22 cellular contexts compared by ENCODE assay signal in genomic region chr7:128908750-128909385, GRCh38. TPM values are rescaled to one million over a fixed set of nuclear protein-coding genes. Genes with fewer than 3 reads are reported as not detected.
DNase-seq lines count a peak whose midpoint lies in the region; ATAC-seq and TF ChIP-seq lines count a peak whose summit lies in the region.
"Had no signal": no experiment of that assay in that cellular context is flagged by ENCODE, and none has a peak within 500 bp of the region (broad histone marks: within the 10 kb centered on the region; RNA-seq: fewer than 3 reads in every experiment).

No MANE protein-coding gene starts in this region.

- TF ChIP-seq RAD21 in IMR-90 (IDR thresholded peaks at IDR 0.05; ENCODE audit: low read length), result no peak

- no peak overlapping the region for H3K56ac ChIP-seq in IMR-90 (ENCODE audit: extremely low read depth, insufficient read depth, low read length)

- H3K27ac Mint-ChIP-seq in GM23338, result no peak overlapping the region
- H3K27ac Mint-ChIP-seq: IgD-negative memory B cell; naive thymus-derived CD4-positive, alpha-beta T cell; T-helper 1 cell treated with Interleukin-12 subunit alpha and Interleukin-12 subunit beta and Interleukin-4 antibody, amounts not matched to agents 30 μg/mL and 1 μg/mL, for 36 hours had no signal

- ATAC-seq in GM23338, result no peak
- no peak for ATAC-seq in IMR-90 (ENCODE audit: low read depth)
- no peak for ATAC-seq in GM21619 (IDR thresholded peaks at IDR 0.05; ENCODE audit: unreplicated experiment)
- ATAC-seq: HCT116; naive thymus-derived CD4-positive, alpha-beta T cell had no signal

- no peak for DNase-seq in GM23338 (ENCODE audit: low spot score)
- no peak for DNase-seq in IMR-90
- no peak for DNase-seq in hepatocyte (ENCODE audit: low spot score)
- DNase-seq in osteoblast (ENCODE audit: insufficient read length, low spot score, missing footprints), result peak; percentile 54
- no peak for DNase-seq in activated CD8-positive, alpha-beta memory T cell treated with anti-CD3 and anti-CD28 coated beads for 24 hours
- no peak for DNase-seq in Karpas-422
- DNase-seq in GM10266 (ENCODE audit: extremely low spot score), result no peak
- DNase-seq: activated CD4-positive, alpha-beta T cell treated with anti-CD3 and anti-CD28 coated beads, Interleukin-2, amount 50 U/mL, for 4 hours; activated gamma-delta T cell; adrenal gland; cortex of kidney; DMS79; heart right ventricle; mammary epithelial cell; naive thymus-derived CD4-positive, alpha-beta T cell; SHP77 treated with DMSO at 0.1 percent for 48 hours; trophoblast cell had no signal

- H3K4me3 Mint-ChIP-seq in GM23338, result peak overlapping the region; percentile 38; the same call in 1 of the 3 replicates
- H3K4me3 Mint-ChIP-seq: naive thymus-derived CD4-positive, alpha-beta T cell; T-helper 1 cell treated with Interleukin-12 subunit alpha and Interleukin-12 subunit beta and Interleukin-4 antibody, amounts not matched to agents 30 μg/mL and 1 μg/mL, for 36 hours had no signal

- H3K18ac ChIP-seq in IMR-90 (ENCODE audit: low read depth, low read length), result no peak overlapping the region

- no peaks in the 10 kb centered on the region for H3K9me3 Mint-ChIP-seq in GM23338
- H3K9me3 Mint-ChIP-seq: IgD-negative memory B cell; naive thymus-derived CD4-positive, alpha-beta T cell; T-helper 1 cell treated with Interleukin-12 subunit alpha and Interleukin-12 subunit beta and Interleukin-4 antibody, amounts not matched to agents 30 μg/mL and 1 μg/mL, for 36 hours had no signal

- no peaks in the 10 kb centered on the region for H3K9me1 ChIP-seq in IMR-90 (ENCODE audit: insufficient read depth, low read length)

- no peaks in the 10 kb centered on the region; the same call in 2 of the 3 replicates for H3K36me3 Mint-ChIP-seq in GM23338 (ENCODE audit: low read depth)
- H3K36me3 Mint-ChIP-seq: IgD-negative memory B cell; naive thymus-derived CD4-positive, alpha-beta T cell had no signal

- TF ChIP-seq POLR2A in IMR-90 (IDR thresholded peaks at IDR 0.05; ENCODE audit: low read depth, low read length), result no peak

- H3K27me3 ChIP-seq in GM23338 (ENCODE audit: insufficient read depth) (peaks cover 55% of the 10 kb centered on the region), IMR-90 (ENCODE audit: control insufficient read depth, insufficient read depth, low read length) (peaks cover 59% of the 10 kb centered on the region), hepatocyte (peaks cover 26% of the 10 kb centered on the region), osteoblast (ENCODE audit: insufficient read depth, low read length) (peaks cover 58% of the 10 kb centered on the region), Karpas-422 (ENCODE audit: low read length) (no peaks in the 10 kb centered on the region)

- H4K8ac ChIP-seq in IMR-90 (ENCODE audit: low read depth in 2 of 2, low read length in 2 of 2), result no peak overlapping the region

- H3K4me1 ChIP-seq in GM23338 (ENCODE audit: insufficient read depth) (peaks cover 19% of the 10 kb centered on the region), IMR-90 (ENCODE audit: control insufficient read depth, insufficient read depth, low read length) (no peaks in the 10 kb centered on the region), hepatocyte (ENCODE audit: insufficient read depth) (peaks cover 9% of the 10 kb centered on the region), osteoblast (ENCODE audit: insufficient read depth, low read length) (no peaks in the 10 kb centered on the region), Karpas-422 (ENCODE audit: low read length) (no peaks in the 10 kb centered on the region)
- H3K4me1 ChIP-seq: adrenal gland had no signal

- no peak overlapping the region for H2BK120ac ChIP-seq in IMR-90 (ENCODE audit: low read depth, low read length)

- intact Hi-C loops in IMR-90 (cut with micrococcal nuclease), result no loop called here

- no peaks in the 10 kb centered on the region for H3K9me2 ChIP-seq in GM23338 (ENCODE audit: insufficient read depth)
- H3K9me2 ChIP-seq in hepatocyte (replicated peaks; ENCODE audit: insufficient read depth), result no peaks in the 10 kb centered on the region
- no peaks in the 10 kb centered on the region for H3K9me2 ChIP-seq in Karpas-422 (replicated peaks; ENCODE audit: insufficient read depth, low read length)

- no peaks in the 10 kb centered on the region for H3K79me1 ChIP-seq in IMR-90 (ENCODE audit: low read depth in 1 of 2, low read length in 2 of 2)

- H2BK20ac ChIP-seq in IMR-90 (ENCODE audit: low read depth, low read length), result no peak overlapping the region

- H3K4me2 ChIP-seq in GM23338 (peak overlapping the region; percentile 93), IMR-90 (ENCODE audit: low read depth, low read length) (no peak overlapping the region), hepatocyte (peak overlapping the region; percentile 91), osteoblast (ENCODE audit: insufficient read depth, low read length) (no peak overlapping the region), Karpas-422 (ENCODE audit: low read depth, low read length, poor library complexity, severe bottlenecking) (no peak overlapping the region)

- dilution Hi-C loops in IMR-90 (cut with HindIII; ENCODE audit: low sequenced_read_pairs, unreplicated experiment), result no loop called here

- CTCF ChIA-PET in IMR-90 (lab: Yijun Ruan, JAX), result interaction anchor here (1.9 kb wide), 1 partner anchor 183 kb away, joined by 6 read pairs; no protein-coding TSS in a partner anchor

- H2AK5ac ChIP-seq in IMR-90 (ENCODE audit: low read depth, low read length), result no peak overlapping the region

- H3F3A ChIP-seq in GM23338 (replicated peaks; ENCODE audit: low read depth), result peaks cover 4% of the 10 kb centered on the region

- H3K9me3 ChIP-seq in IMR-90 (ENCODE audit: control insufficient read depth, insufficient read depth, low read length), result no peaks in the 10 kb centered on the region
- H3K9me3 ChIP-seq in hepatocyte (ENCODE audit: low read depth), result no peaks in the 10 kb centered on the region
- no peaks in the 10 kb centered on the region for H3K9me3 ChIP-seq in osteoblast (ENCODE audit: low read depth, low read length)
- no peaks in the 10 kb centered on the region for H3K9me3 ChIP-seq in Karpas-422 (ENCODE audit: low read length)
- H3K9me3 ChIP-seq: adrenal gland, heart right ventricle had no signal

- H4K20me1 ChIP-seq in GM23338 (replicated peaks; ENCODE audit: insufficient read depth) (no peaks in the 10 kb centered on the region), IMR-90 (ENCODE audit: insufficient read depth, low read length) (no peaks in the 10 kb centered on the region), hepatocyte (ENCODE audit: insufficient read depth, poor library complexity, severe bottlenecking) (no peaks in the 10 kb centered on the region), osteoblast (ENCODE audit: insufficient read depth, low read length) (no peaks in the 10 kb centered on the region), Karpas-422 (ENCODE audit: insufficient read depth, low read depth, low read length) (no peaks in the 10 kb centered on the region)

- H2BK15ac ChIP-seq in IMR-90 (ENCODE audit: low read depth, low read length), result no peak overlapping the region

- no peak overlapping the region for H2BK5ac ChIP-seq in IMR-90 (ENCODE audit: low read depth, low read length, poor library complexity, severe bottlenecking)

- TF ChIP-seq CTCF in GM23338 (conservative IDR thresholded peaks at IDR 0.05; ENCODE audit: low read depth in 2 of 2), result no peak
- TF ChIP-seq CTCF in IMR-90 (conservative IDR thresholded peaks at IDR 0.05; ENCODE audit: low read depth, low read length), result no peak
- no peak for TF ChIP-seq CTCF in hepatocyte (IDR thresholded peaks at IDR 0.05; ENCODE audit: poor library complexity)
- TF ChIP-seq CTCF in osteoblast (IDR thresholded peaks at IDR 0.05; ENCODE audit: extremely low read depth, low read depth, low read length), result no peak
- no peak for TF ChIP-seq CTCF in GM10266 (IDR thresholded peaks at IDR 0.05; ENCODE audit: control insufficient read depth, insufficient read depth, low read depth, missing control alignments)

- H2AK9ac ChIP-seq in IMR-90 (replicated peaks; ENCODE audit: low read depth, low read length, poor library complexity), result peak overlapping the region; percentile 55

- H3K27ac ChIP-seq in GM23338 (ENCODE audit: low read depth), result no peak overlapping the region
- H3K27ac ChIP-seq in IMR-90 (ENCODE audit: insufficient read depth, low read length), result no peak overlapping the region
- no peak overlapping the region for H3K27ac ChIP-seq in hepatocyte
- H3K27ac ChIP-seq in osteoblast (ENCODE audit: low read depth, low read length), result no peak overlapping the region
- no peak overlapping the region for H3K27ac ChIP-seq in Karpas-422 (ENCODE audit: low read length)
- H3K27ac ChIP-seq: adrenal gland, heart right ventricle had no signal

- H4K5ac ChIP-seq in IMR-90 (ENCODE audit: low read depth, low read length), result no peak overlapping the region

- H4K91ac ChIP-seq in IMR-90 (ENCODE audit: insufficient read depth, low read depth, low read length), result no peak overlapping the region

- POLR2A ChIA-PET in IMR-90 (lab: Charles Lee; ENCODE audit: unreplicated experiment), result no interaction called here

- H3K4ac ChIP-seq in IMR-90 (ENCODE audit: low read depth, low read length), result no peak overlapping the region

- H3K79me2 ChIP-seq in GM23338 (replicated peaks; ENCODE audit: insufficient read depth) (no peaks in the 10 kb centered on the region), hepatocyte (no peaks in the 10 kb centered on the region), osteoblast (ENCODE audit: insufficient read depth, low read length) (no peaks in the 10 kb centered on the region), Karpas-422 (ENCODE audit: low read length) (no peaks in the 10 kb centered on the region)

- WGBS in IMR-90 (ENCODE audit: extremely low coverage in 2 of 2, insufficient read length in 1 of 2), 2 experiments, result no CpG with 5 or more reads among the region's 6 CpGs
- 91% methylated on average over 6 of the region's 6 CpGs for WGBS in hepatocyte (ENCODE audit: low lambda C conversion rate, missing lambda C conversion rate)

- no peak overlapping the region for H3K14ac ChIP-seq in IMR-90 (replicated peaks; ENCODE audit: low read depth, low read length)

- in situ Hi-C loops in IMR-90 (cut with MboI; ENCODE audit: low sequenced_read_pairs), result no loop called here

- H3K4me3 ChIP-seq in GM23338 (no peak overlapping the region; the same call in 1 of the 2 replicates), IMR-90 (ENCODE audit: insufficient read depth, low read depth, low read length) (no peak overlapping the region), hepatocyte (no peak overlapping the region), osteoblast (ENCODE audit: insufficient read depth, low read length) (no peak overlapping the region), Karpas-422 (ENCODE audit: low read length) (no peak overlapping the region)

- no peaks in the 10 kb centered on the region for H3K36me3 ChIP-seq in GM23338 (ENCODE audit: insufficient read depth)
- H3K36me3 ChIP-seq in IMR-90 (ENCODE audit: control insufficient read depth, insufficient read depth, low read length), result no peaks in the 10 kb centered on the region
- no peaks in the 10 kb centered on the region for H3K36me3 ChIP-seq in hepatocyte (replicated peaks; ENCODE audit: insufficient read depth, low read depth)
- no peaks in the 10 kb centered on the region for H3K36me3 ChIP-seq in osteoblast (ENCODE audit: insufficient read depth, low read length)
- H3K36me3 ChIP-seq in Karpas-422 (ENCODE audit: insufficient read depth, low read length), result no peaks in the 10 kb centered on the region
- H3K36me3 ChIP-seq: adrenal gland, heart right ventricle had no signal

- H3K9ac ChIP-seq in IMR-90 (ENCODE audit: low read depth, low read length), result no peak overlapping the region
- no peak overlapping the region for H3K9ac ChIP-seq in Karpas-422 (ENCODE audit: low read length)

- no TSS peak for BruUV-seq in IMR-90 (replicated peaks; lab: Mats Ljungman, UMichigan)

- peaks cover 39% of the 10 kb centered on the region for H3K27me3 Mint-ChIP-seq in GM23338 (ENCODE audit: insufficient read depth, low read depth, poor library complexity)

- H3K4me1 Mint-ChIP-seq in GM23338, result peaks cover 25% of the 10 kb centered on the region

- H3K23ac ChIP-seq in IMR-90 (ENCODE audit: low read depth, low read length), result peak overlapping the region; percentile 49; the same call in 1 of the 2 replicates

- H2AFZ ChIP-seq in GM23338, result no peak overlapping the region; the same call in 1 of the 2 replicates
- peak overlapping the region; percentile 81 for H2AFZ ChIP-seq in IMR-90 (replicated peaks; ENCODE audit: low read length, poor library complexity)
- no peak overlapping the region for H2AFZ ChIP-seq in hepatocyte
- H2AFZ ChIP-seq in osteoblast (ENCODE audit: low read length), result no peak overlapping the region
- no peak overlapping the region for H2AFZ ChIP-seq in Karpas-422 (ENCODE audit: low read length)

RNA-seq across cellular contexts. Expression of gene KCP, which starts 1.6 kb away (rescaled TPM):
- 0.76 and 1.3 TPM in 2 replicates for total RNA-seq in GM23338 (2014; rRNA removed; shearing (Covaris generic))
- polyA plus RNA-seq in GM23338 (2016; fragmentation: Nextera tagmentation; extraction: Ambion mirVana) (0.99 and 1.1 TPM in 2 replicates), IMR-90 (2012; rRNA removed) (0.03 and 0.07 TPM in 2 replicates), hepatocyte (2.4 and 3.3 TPM in 2 replicates)
- total RNA-seq in IMR-90 (2012; rRNA removed) (not detected in 2 replicates), hepatocyte (0.20 and 0.40 TPM in 2 replicates), osteoblast (0.88 and 1.1 TPM in 2 replicates)
- polyA plus RNA-seq in IMR-90 (2012; cell fraction: cytosol; rRNA removed), result 0.03 TPM in 1 of 2 replicates, not detected in the other
- 0.17 and 0.33 TPM in 2 replicates for polyA plus RNA-seq in IMR-90 (2012; cell fraction: nucleus; rRNA removed; ENCODE audit: low replicate concordance)
- total RNA-seq in Karpas-422 (2014; rRNA removed; shearing (Covaris generic); ENCODE audit: low replicate concordance), result 1.6 and 11.7 TPM in 2 replicates
- total RNA-seq: pulmonary artery endothelial cell had no signal
- polyA plus RNA-seq: naive thymus-derived CD4-positive, alpha-beta T cell had no signal

RNA-seq across cellular contexts. Expression of gene IRF5, which starts 28.9 kb away (rescaled TPM):
- 1.1 and 3.7 TPM in 2 replicates for total RNA-seq in GM23338 (2014; rRNA removed; shearing (Covaris generic))
- polyA plus RNA-seq in GM23338 (2016; fragmentation: Nextera tagmentation; extraction: Ambion mirVana) (0.37 and 1.9 TPM in 2 replicates), IMR-90 (2012; rRNA removed) (0.14 TPM in 1 of 2 replicates, not detected in the other), hepatocyte (0.55 TPM in 1 of 2 replicates, not detected in the other)
- total RNA-seq in IMR-90 (2012; rRNA removed) (0.18 TPM in 1 of 2 replicates, not detected in the other), hepatocyte (0.44 and 0.73 TPM in 2 replicates), osteoblast (under 0.01 TPM in 2 replicates)
- polyA plus RNA-seq in IMR-90 (2012; cell fraction: cytosol; rRNA removed), result 0.08 TPM in 1 of 2 replicates, not detected in the other
- 0.15 and 0.24 TPM in 2 replicates for polyA plus RNA-seq in IMR-90 (2012; cell fraction: nucleus; rRNA removed; ENCODE audit: low replicate concordance)
- total RNA-seq in Karpas-422 (2014; rRNA removed; shearing (Covaris generic); ENCODE audit: low replicate concordance), result 7.8 and 11.5 TPM in 2 replicates

RNA-seq across cellular contexts. Expression of gene ATP6V1F, which starts 46.2 kb away (rescaled TPM):
- 60.2 and 66.5 TPM in 2 replicates for total RNA-seq in GM23338 (2014; rRNA removed; shearing (Covaris generic))
- polyA plus RNA-seq in GM23338 (2016; fragmentation: Nextera tagmentation; extraction: Ambion mirVana) (271 and 294 TPM in 2 replicates), IMR-90 (2012; rRNA removed) (321 and 346 TPM in 2 replicates), hepatocyte (422 and 426 TPM in 2 replicates)
- total RNA-seq in IMR-90 (2012; rRNA removed) (61.1 and 104 TPM in 2 replicates), hepatocyte (181 and 184 TPM in 2 replicates), osteoblast (91.9 and 95.2 TPM in 2 replicates)
- polyA plus RNA-seq in IMR-90 (2012; cell fraction: cytosol; rRNA removed), result 128 and 421 TPM in 2 replicates
- 84.2 and 106 TPM in 2 replicates for polyA plus RNA-seq in IMR-90 (2012; cell fraction: nucleus; rRNA removed; ENCODE audit: low replicate concordance)
- 184 and 208 TPM in 2 replicates for total RNA-seq in Karpas-422 (2014; rRNA removed; shearing (Covaris generic); ENCODE audit: low replicate concordance)

Comparison
In these comparisons a context has a peak if more than half of its experiments do, and no peak if none do; other contexts are left out.
1. H3K4me2 ChIP-seq: peak in GM23338 (single experiment) and hepatocyte (single experiment); none in IMR-90 (single experiment), osteoblast (single experiment) and Karpas-422 (single experiment).